ENCODE assay signal across 15 cellular contexts in genomic region chr7:99030145-99030856, GRCh38.
DNase-seq lines count a peak whose midpoint lies in the region; ATAC-seq, FAIRE-seq and TF ChIP-seq lines count a peak whose summit lies in the region.
"Had no signal": no experiment of that assay in that cellular context is flagged by ENCODE, and none has a peak within 500 bp of the region (broad histone marks: within the 10 kb centered on the region; RNA-seq: fewer than 3 reads in every experiment).

No MANE protein-coding gene starts in this region.

- CTCF ChIA-PET in endothelial cell of umbilical vein (lab: Charles Lee): interaction anchor here (0.9 to 2.0 kb wide), 10 partner anchors 8 to 296 kb away, joined by 3 to 8 read pairs (median 4); no protein-coding TSS in a partner anchor

- POLR2A ChIA-PET in endothelial cell of umbilical vein (lab: Charles Lee): interaction anchor here (1.0 to 1.4 kb wide), 2 partner anchors 10 to 295 kb away, joined by 4 to 5 read pairs; partner anchors contain the start of gene ARPC1A

- ATAC-seq in upper lobe of left lung (ENCODE audit: low FRiP score in 2 of 2): peak in 1 of 2 donors; percentile 23
- no peak for ATAC-seq in GM21367 (IDR thresholded peaks at IDR 0.05; ENCODE audit: unreplicated experiment)
- ATAC-seq in GM21423 (IDR thresholded peaks at IDR 0.05; ENCODE audit: unreplicated experiment): no peak
- ATAC-seq: foreskin keratinocyte had no signal

- peak overlapping the region; percentile 87 for H3K27ac Mint-ChIP-seq in osteocyte (ENCODE audit: unreplicated experiment)
- H3K27ac Mint-ChIP-seq: activated naive CD4-positive, alpha-beta T cell treated with anti-CD3 and anti-CD28 coated beads, Interleukin-2, amount 10 ng/mL, durations not matched to agents 7 days and 5 days had no signal

- peaks cover 6% of the 10 kb centered on the region for H3K79me2 ChIP-seq in endothelial cell of umbilical vein (ENCODE audit: control insufficient read depth, insufficient read depth, low read length)

- H3K9me3 ChIP-seq in endothelial cell of umbilical vein (replicated peaks; ENCODE audit: control insufficient read depth, insufficient read depth, low read length): no peaks in the 10 kb centered on the region
- no peaks in the 10 kb centered on the region for H3K9me3 ChIP-seq in upper lobe of left lung
- H3K9me3 ChIP-seq: right lobe of liver had no signal

- H3K27me3 Mint-ChIP-seq in osteocyte (ENCODE audit: unreplicated experiment): no peaks in the 10 kb centered on the region
- H3K27me3 Mint-ChIP-seq: activated naive CD4-positive, alpha-beta T cell treated with anti-CD3 and anti-CD28 coated beads, Interleukin-2, amount 10 ng/mL, durations not matched to agents 7 days and 5 days had no signal

- TF ChIP-seq EP300 in upper lobe of left lung (IDR thresholded peaks at IDR 0.05): no peak

- H3K4me1 ChIP-seq in endothelial cell of umbilical vein (ENCODE audit: control insufficient read depth, extremely low read depth, insufficient read depth, low read length): peaks cover 24% of the 10 kb centered on the region
- H3K4me1 ChIP-seq in upper lobe of left lung: peaks cover 0 to 5% (median 0%) of the 10 kb centered on the region in 4 donors
- H3K4me1 ChIP-seq: foreskin keratinocyte had no signal

- H3K27me3 ChIP-seq in endothelial cell of umbilical vein (ENCODE audit: control insufficient read depth in 2 of 2, insufficient read depth in 2 of 2, low read length in 2 of 2) (no peaks in the 10 kb centered on the region), upper lobe of left lung (no peaks in the 10 kb centered on the region)
- H3K27me3 ChIP-seq: foreskin keratinocyte, right lobe of liver had no signal

- peak; percentile 44 for DNase-seq in activated CD8-positive, alpha-beta memory T cell treated with anti-CD3 and anti-CD28 coated beads, Interleukin-2, amount 50 U/mL, for 48 hours
- no peak for DNase-seq in activated CD8-positive, alpha-beta memory T cell treated with anti-CD3 and anti-CD28 coated beads, Interleukin-2, amount 50 U/mL, for 4 hours
- DNase-seq in endothelial cell of umbilical vein (ENCODE audit: low read depth, low spot score) (no peak), osteocyte (ENCODE audit: extremely low spot score, unreplicated experiment) (no peak), upper lobe of left lung (no peak), GM12891 (ENCODE audit: insufficient read length, low spot score) (no peak)
- DNase-seq: activated CD8-positive, alpha-beta memory T cell treated with anti-CD3 and anti-CD28 coated beads for 24 hours; activated naive CD4-positive, alpha-beta T cell treated with anti-CD3 and anti-CD28 coated beads, Interleukin-2, amount 10 ng/mL, durations not matched to agents 7 days and 5 days; foreskin keratinocyte; NCI-H187 treated with DMSO at 0.1 percent for 48 hours; NCI-H69; right lobe of liver; trophoblast cell had no signal

- intact Hi-C loops in endothelial cell of umbilical vein (cut with micrococcal nuclease): no loop called here

- no peak for TF ChIP-seq CTCF in endothelial cell of umbilical vein (IDR thresholded peaks at IDR 0.05; ENCODE audit: extremely low read depth in 1 of 2, insufficient read depth in 1 of 2, low read depth in 1 of 2, low read length in 2 of 2)
- no peak for TF ChIP-seq CTCF in osteocyte (IDR thresholded peaks at IDR 0.05)
- TF ChIP-seq CTCF in upper lobe of left lung (IDR thresholded peaks at IDR 0.05): no peak

- no peak overlapping the region for H2AFZ ChIP-seq in endothelial cell of umbilical vein (ENCODE audit: low read depth, low read length)

- H3K4me3 ChIP-seq in endothelial cell of umbilical vein (replicated peaks in 1 of 3; ENCODE audit: insufficient read depth in 1 of 3, low read depth in 1 of 3, low read length in 3 of 3) (no peak overlapping the region), upper lobe of left lung (no peak overlapping the region)
- H3K4me3 ChIP-seq: right lobe of liver had no signal

- H3K4me3 Mint-ChIP-seq in osteocyte (ENCODE audit: unreplicated experiment): no peak overlapping the region
- H3K4me3 Mint-ChIP-seq: activated naive CD4-positive, alpha-beta T cell treated with anti-CD3 and anti-CD28 coated beads, Interleukin-2, amount 10 ng/mL, durations not matched to agents 7 days and 5 days had no signal

- BruUV-seq in endothelial cell of umbilical vein (replicated peaks; lab: Mats Ljungman, UMichigan): no TSS peak

- H3K9ac ChIP-seq in endothelial cell of umbilical vein (replicated peaks; ENCODE audit: extremely low read depth, insufficient read depth, low read length): no peak overlapping the region

- no peaks in the 10 kb centered on the region for H3K9me3 Mint-ChIP-seq in osteocyte (ENCODE audit: unreplicated experiment)
- H3K9me3 Mint-ChIP-seq: activated naive CD4-positive, alpha-beta T cell treated with anti-CD3 and anti-CD28 coated beads, Interleukin-2, amount 10 ng/mL, durations not matched to agents 7 days and 5 days had no signal

- H3K4me1 Mint-ChIP-seq in osteocyte (ENCODE audit: unreplicated experiment): peaks cover 47% of the 10 kb centered on the region
- H3K4me1 Mint-ChIP-seq: activated naive CD4-positive, alpha-beta T cell treated with anti-CD3 and anti-CD28 coated beads, Interleukin-2, amount 10 ng/mL, durations not matched to agents 7 days and 5 days had no signal

- 92 to 93% methylated on average over 8 of the region's 8 CpGs for WGBS in upper lobe of left lung, 2 donors

- no peak for FAIRE-seq in endothelial cell of umbilical vein (lab: Jason Lieb, UNC)
- FAIRE-seq in GM12891 (lab: Jason Lieb, UNC): no peak

- TF ChIP-seq POLR2A in endothelial cell of umbilical vein (IDR thresholded peaks at IDR 0.05; ENCODE audit: low read depth, low read length) (no peak), upper lobe of left lung (IDR thresholded peaks at IDR 0.05) (no peak), GM12891 (IDR thresholded peaks at IDR 0.05; ENCODE audit: low read depth, low read length) (no peak)

- H3K36me3 ChIP-seq in endothelial cell of umbilical vein (ENCODE audit: control insufficient read depth in 2 of 2, extremely low read depth in 1 of 2, insufficient read depth in 2 of 2, low read length in 2 of 2) (peaks cover 7 to 36% of the 10 kb centered on the region in 2 experiments), upper lobe of left lung (peaks cover 45 to 78% (median 73%) of the 10 kb centered on the region in 4 donors)

- peaks cover 51% of the 10 kb centered on the region for H3K36me3 Mint-ChIP-seq in osteocyte (ENCODE audit: unreplicated experiment)

- H3K4me2 ChIP-seq in endothelial cell of umbilical vein (ENCODE audit: insufficient read depth, low read length): no peak overlapping the region

- dilution Hi-C loops in endothelial cell of umbilical vein (cut with MboI; ENCODE audit: extremely low pct_ligation_motif_present, low sequenced_read_pairs): no loop called here

- H3K27ac ChIP-seq in endothelial cell of umbilical vein (ENCODE audit: insufficient read depth, low read depth, low read length) (peak overlapping the region; percentile 71), upper lobe of left lung (peak overlapping the region in 3 of 4 donors; percentile 2 to 56 (median 50))
- H3K27ac ChIP-seq: foreskin keratinocyte, right lobe of liver had no signal

- H3K9me1 ChIP-seq in endothelial cell of umbilical vein (replicated peaks; ENCODE audit: control insufficient read depth, extremely low read depth, insufficient read depth, low read length): no peaks in the 10 kb centered on the region

- no peaks in the 10 kb centered on the region for H4K20me1 ChIP-seq in endothelial cell of umbilical vein (replicated peaks; ENCODE audit: control insufficient read depth, extremely low read depth, insufficient read depth, low read length)

TF ChIP-seq in endothelial cell of umbilical vein, 7 proteins besides CTCF, POLR2A, EP300 and RAD21:
- TF ChIP-seq EZH2 (IDR thresholded peaks at IDR 0.05; ENCODE audit: borderline replicate concordance, low read depth, low read length, severe bottlenecking) (no peak), GATA2 (IDR thresholded peaks at IDR 0.05; ENCODE audit: insufficient read depth, insufficient read length, low read depth, low read length) (peak; percentile 36)

TF ChIP-seq in GM12891, 5 proteins besides CTCF, POLR2A, EP300 and RAD21:
- TF ChIP-seq SPI1 (IDR thresholded peaks at IDR 0.05; ENCODE audit: low read depth, low read length) (no peak), POLR2AphosphoS5 (IDR thresholded peaks at IDR 0.05; ENCODE audit: low read depth, low read length) (no peak), PAX5 (IDR thresholded peaks at IDR 0.05; ENCODE audit: insufficient read depth, low read length, severe bottlenecking) (no peak), POU2F2 (IDR thresholded peaks at IDR 0.05; ENCODE audit: low read depth, low read length) (no peak), TAF1 (IDR thresholded peaks at IDR 0.05; ENCODE audit: low read depth, low read length) (no peak)
TF ChIP-seq in GM12891: peak in this region for 0.
